Comparison of ENCODE assay signal across 1 cellular context in genomic region chr2:231565915-231566594, GRCh38.
TF ChIP-seq lines count a peak whose summit lies in the region.

No MANE protein-coding gene starts in this region.

TF ChIP-seq in K562, 482 proteins besides CTCF, POLR2A, EP300 and RAD21:
- TF ChIP-seq CREBBP (IDR thresholded peaks at IDR 0.05; ENCODE audit: low read depth, low read length) (no peak), ZNF431 (CRISPR knock-in tag; IDR thresholded peaks at IDR 0.05) (no peak), CBFA2T2 (conservative IDR thresholded peaks at IDR 0.05) (no peak), ELF2 (CRISPR knock-in tag; IDR thresholded peaks at IDR 0.05) (no peak), SUPT5H (IDR thresholded peaks at IDR 0.05) (no peak), ZBTB40 (IDR thresholded peaks at IDR 0.05) (no peak), ZBTB40 (CRISPR knock-in tag; IDR thresholded peaks at IDR 0.05) (no peak), HNRNPLL (IDR thresholded peaks at IDR 0.05; ENCODE audit: low read depth, low read length, poor library complexity, severe bottlenecking) (no peak), ASH1L (IDR thresholded peaks at IDR 0.05; ENCODE audit: borderline replicate concordance, low read depth, partially characterized antibody) (no peak), ZNF280B (CRISPR knock-in tag; IDR thresholded peaks at IDR 0.05) (no peak), MCM3 (IDR thresholded peaks at IDR 0.05) (no peak), FOXJ2 (tag; IDR thresholded peaks at IDR 0.05) (peak; percentile 83), ZNF707 (CRISPR knock-in tag; conservative IDR thresholded peaks at IDR 0.05) (no peak), USF2 (CRISPR knock-in tag; IDR thresholded peaks at IDR 0.05) (no peak), FOXO4 (CRISPR knock-in tag; IDR thresholded peaks at IDR 0.05) (no peak), FOXP1 (CRISPR knock-in tag; IDR thresholded peaks at IDR 0.05) (no peak), SREBF2 (CRISPR knock-in tag; IDR thresholded peaks at IDR 0.05) (no peak), KLF16 (IDR thresholded peaks at IDR 0.05) (no peak), RFX1 (IDR thresholded peaks at IDR 0.05) (peak; percentile 56), HDAC8 (tag; IDR thresholded peaks at IDR 0.05) (no peak), NFIC (IDR thresholded peaks at IDR 0.05) (peak; percentile 28; the same call in 1 of the 2 replicates), TEAD4 (IDR thresholded peaks at IDR 0.05; ENCODE audit: low read length) (no peak), TEAD4 (CRISPR knock-in tag; IDR thresholded peaks at IDR 0.05; ENCODE audit: borderline replicate concordance) (no peak), ZNF165 (CRISPR knock-in tag; IDR thresholded peaks at IDR 0.05; ENCODE audit: borderline replicate concordance) (no peak), CCNT2 (IDR thresholded peaks at IDR 0.05; ENCODE audit: borderline replicate concordance, extremely low read depth, insufficient read length, low read depth, low read length) (no peak), NFIX (CRISPR knock-in tag; IDR thresholded peaks at IDR 0.05; ENCODE audit: low read depth) (no peak), NFE2L1 (tag; IDR thresholded peaks at IDR 0.05; ENCODE audit: borderline replicate concordance, low read depth) (no peak)
TF ChIP-seq in K562: peak in this region for 3.
